In the genomic region with DNA sequence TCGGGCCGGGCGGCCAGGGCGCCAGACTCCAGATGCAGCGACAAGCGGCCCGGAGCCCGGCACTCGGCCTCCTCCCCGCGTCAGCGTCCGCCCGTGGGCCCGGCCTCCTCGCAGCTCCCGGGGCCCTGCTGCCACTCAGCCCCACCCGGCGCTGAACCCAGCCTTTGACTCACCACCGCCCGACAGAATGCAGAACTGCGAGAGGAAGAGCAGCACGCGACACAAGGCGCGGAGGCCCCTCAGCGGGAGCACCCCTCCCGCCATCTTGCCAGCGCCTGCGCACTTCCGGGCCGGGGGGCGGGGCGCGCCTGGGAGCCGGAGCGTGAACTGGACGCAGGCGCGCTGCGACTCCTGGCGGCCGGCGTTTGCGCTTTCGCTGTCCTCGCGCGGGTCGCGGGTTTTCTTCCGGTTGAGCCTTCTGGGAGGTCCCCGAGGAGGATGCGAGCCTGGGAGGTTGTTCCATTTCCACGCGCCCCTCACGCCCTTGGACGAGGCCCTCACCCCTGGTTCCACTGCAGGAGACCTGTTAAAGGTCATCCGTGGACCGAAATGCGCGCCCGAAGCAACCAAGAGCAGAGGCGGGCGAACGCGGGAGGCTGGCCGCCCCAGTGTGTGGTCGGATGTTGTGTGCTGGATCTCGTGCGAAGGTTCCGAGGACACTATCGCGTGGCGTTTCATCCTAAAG, we compare ENCODE assay signal across 1 cellular context.
A peak's percentile ranks its signal among the peaks of the same experiment; 100 is the strongest.
TF ChIP-seq lines count a peak whose summit lies in the region.

Gene TM2D3 (minus strand): TSS at position 284 of the 685 bp plus-strand sequence. CDS start 20 bp downstream, at position 264.

TF ChIP-seq in GM12878, 131 proteins besides CTCF, POLR2A, EP300 and RAD21 (continued from another document):
- TF ChIP-seq NBN (IDR thresholded peaks at IDR 0.05) (0 out of 2 replicates have a peak, but pooled peaks have one; percentile 63), SMAD1 (IDR thresholded peaks at IDR 0.05; ENCODE audit: low read depth, partially characterized antibody) (no peak), ASH2L (IDR thresholded peaks at IDR 0.05; ENCODE audit: borderline replicate concordance, low read depth) (no peak), SRF (IDR thresholded peaks at IDR 0.05; ENCODE audit: low read depth in 2 of 2, low read length in 2 of 2) (0 out of 4 replicates have a peak, but pooled peaks of 1 of the 2 experiments have one; percentile 27), FOXK2 (IDR thresholded peaks at IDR 0.05) (no peak), ZBED1 (IDR thresholded peaks at IDR 0.05; ENCODE audit: borderline replicate concordance) (peak; percentile 81; the same call in 1 of the 2 replicates), EZH2 (IDR thresholded peaks at IDR 0.05; ENCODE audit: borderline replicate concordance, control insufficient read depth, low read depth, low read length) (no peak), CEBPZ (IDR thresholded peaks at IDR 0.05; ENCODE audit: low read depth, low read length) (no peak), PML (IDR thresholded peaks at IDR 0.05; ENCODE audit: low read length) (peak; percentile 77; the same call in 1 of the 2 replicates), MEF2B (IDR thresholded peaks at IDR 0.05; ENCODE audit: partially characterized antibody, poor library complexity, severe bottlenecking) (peak; percentile 82), HDAC6 (IDR thresholded peaks at IDR 0.05; ENCODE audit: unreplicated experiment) (no peak), ESRRA (IDR thresholded peaks at IDR 0.05; ENCODE audit: low read length) (peak; percentile 68; the same call in 1 of the 2 replicates), FOS (IDR thresholded peaks at IDR 0.05; ENCODE audit: borderline replicate concordance, extremely low read depth, insufficient read length) (no peak), KDM1A (IDR thresholded peaks at IDR 0.05; ENCODE audit: borderline replicate concordance) (no peak)
- TF ChIP-seq, protein P1, sequence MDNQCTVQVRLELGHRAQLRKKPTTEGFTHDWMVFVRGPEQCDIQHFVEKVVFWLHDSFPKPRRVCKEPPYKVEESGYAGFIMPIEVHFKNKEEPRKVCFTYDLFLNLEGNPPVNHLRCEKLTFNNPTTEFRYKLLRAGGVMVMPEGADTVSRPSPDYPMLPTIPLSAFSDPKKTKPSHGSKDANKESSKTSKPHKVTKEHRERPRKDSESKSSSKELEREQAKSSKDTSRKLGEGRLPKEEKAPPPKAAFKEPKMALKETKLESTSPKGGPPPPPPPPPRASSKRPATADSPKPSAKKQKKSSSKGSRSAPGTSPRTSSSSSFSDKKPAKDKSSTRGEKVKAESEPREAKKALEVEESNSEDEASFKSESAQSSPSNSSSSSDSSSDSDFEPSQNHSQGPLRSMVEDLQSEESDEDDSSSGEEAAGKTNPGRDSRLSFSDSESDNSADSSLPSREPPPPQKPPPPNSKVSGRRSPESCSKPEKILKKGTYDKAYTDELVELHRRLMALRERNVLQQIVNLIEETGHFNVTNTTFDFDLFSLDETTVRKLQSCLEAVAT (IDR thresholded peaks at IDR 0.05), result no peak
- TF ChIP-seq, protein P2, sequence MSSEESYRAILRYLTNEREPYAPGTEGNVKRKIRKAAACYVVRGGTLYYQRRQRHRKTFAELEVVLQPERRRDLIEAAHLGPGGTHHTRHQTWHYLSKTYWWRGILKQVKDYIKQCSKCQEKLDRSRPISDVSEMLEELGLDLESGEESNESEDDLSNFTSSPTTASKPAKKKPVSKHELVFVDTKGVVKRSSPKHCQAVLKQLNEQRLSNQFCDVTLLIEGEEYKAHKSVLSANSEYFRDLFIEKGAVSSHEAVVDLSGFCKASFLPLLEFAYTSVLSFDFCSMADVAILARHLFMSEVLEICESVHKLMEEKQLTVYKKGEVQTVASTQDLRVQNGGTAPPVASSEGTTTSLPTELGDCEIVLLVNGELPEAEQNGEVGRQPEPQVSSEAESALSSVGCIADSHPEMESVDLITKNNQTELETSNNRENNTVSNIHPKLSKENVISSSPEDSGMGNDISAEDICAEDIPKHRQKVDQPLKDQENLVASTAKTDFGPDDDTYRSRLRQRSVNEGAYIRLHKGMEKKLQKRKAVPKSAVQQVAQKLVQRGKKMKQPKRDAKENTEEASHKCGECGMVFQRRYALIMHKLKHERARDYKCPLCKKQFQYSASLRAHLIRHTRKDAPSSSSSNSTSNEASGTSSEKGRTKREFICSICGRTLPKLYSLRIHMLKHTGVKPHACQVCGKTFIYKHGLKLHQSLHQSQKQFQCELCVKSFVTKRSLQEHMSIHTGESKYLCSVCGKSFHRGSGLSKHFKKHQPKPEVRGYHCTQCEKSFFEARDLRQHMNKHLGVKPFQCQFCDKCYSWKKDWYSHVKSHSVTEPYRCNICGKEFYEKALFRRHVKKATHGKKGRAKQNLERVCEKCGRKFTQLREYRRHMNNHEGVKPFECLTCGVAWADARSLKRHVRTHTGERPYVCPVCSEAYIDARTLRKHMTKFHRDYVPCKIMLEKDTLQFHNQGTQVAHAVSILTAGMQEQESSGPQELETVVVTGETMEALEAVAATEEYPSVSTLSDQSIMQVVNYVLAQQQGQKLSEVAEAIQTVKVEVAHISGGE (CRISPR knock-in tag; IDR thresholded peaks at IDR 0.05), result peak; percentile 60
